26 cellular contexts compared by ENCODE assay signal in genomic region chr4:107359208-107359607, GRCh38.
"Had no signal": no experiment of that assay in that cellular context is flagged by ENCODE, and none has a peak within 500 bp of the region (broad histone marks: within the 10 kb centered on the region; RNA-seq: fewer than 3 reads in every experiment).

No MANE protein-coding gene starts in this region.

- H3K27ac ChIP-seq: neutrophil, pancreas, psoas muscle, skin epidermis, suprapubic skin, testis, tibial artery, transverse colon, upper lobe of right lung, uterus had no signal

- H3K36me3 ChIP-seq: neutrophil, pancreas, suprapubic skin, tibial artery, transverse colon, upper lobe of right lung, uterus had no signal

- ATAC-seq: naive thymus-derived CD8-positive, alpha-beta T cell; natural killer cell treated with Interleukin-12 subunit alpha and Interleukin-12 subunit beta and Interleukin-15 and Interleukin-18, amount 100 ng/mL, for 72 hours; pancreas; psoas muscle; right cardiac atrium; sciatic nerve; stimulated activated effector memory CD8-positive, alpha-beta T cell treated with anti-CD3 and anti-CD28 coated beads, Interleukin-12 subunit alpha, Interleukin-12 subunit beta, amount 100 ng/mL, for 72 hours; stimulated activated naive B cell treated with anti-CD40 and anti-IgM and Interleukin-4, amounts not matched to agents 10 μg/mL and 1 μg/mL and 100 μg/mL, for 72 hours; stimulated activated naive CD8-positive, alpha-beta T cell treated with anti-CD3 and anti-CD28 coated beads, Interleukin-15, amount 100 ng/mL, for 72 hours; upper lobe of right lung had no signal

- H3K27me3 ChIP-seq: neutrophil, pancreas, suprapubic skin, testis, tibial artery, transverse colon, upper lobe of right lung, uterus had no signal

- H3K4me3 ChIP-seq: pancreas, psoas muscle, skin epidermis, suprapubic skin, testis, tibial artery, transverse colon, upper lobe of right lung, uterus had no signal

- DNase-seq: naive B cell; naive thymus-derived CD8-positive, alpha-beta T cell; nephron progenitor cell; nucleus accumbens; pancreas; psoas muscle; right cardiac atrium; stimulated activated CD4-positive, alpha-beta T cell treated with anti-CD3 and anti-CD28 coated beads, Interleukin-15, amount 100 ng/mL, for 24 hours; stimulated activated CD4-positive, alpha-beta T cell treated with anti-CD3 and anti-CD28 coated beads, Interleukin-2, amount 100 ng/mL, for 24 hours; stimulated activated CD4-positive, alpha-beta T cell treated with anti-CD3 and anti-CD28 coated beads, Interleukin-2, amount 100 ng/mL, for 48 hours; stimulated activated CD4-positive, alpha-beta T cell treated with anti-CD3 and anti-CD28 coated beads, Interleukin-4, amount 100 ng/mL, for 24 hours; stimulated activated naive B cell treated with anti-CD40 and anti-IgM and Interleukin-4, amounts not matched to agents 10 μg/mL and 1 μg/mL and 100 μg/mL, for 72 hours; stimulated activated naive CD4-positive, alpha-beta T cell treated with Interleukin-2 at 50 U/mL for 16 hours; stimulated activated naive CD8-positive, alpha-beta T cell treated with anti-CD3 and anti-CD28 coated beads, Interleukin-15, amount 100 ng/mL, for 72 hours; substantia nigra; testis; tibial artery; transverse colon; upper lobe of right lung; uterus had no signal

- H3K4me1 ChIP-seq: pancreas, psoas muscle, suprapubic skin, testis, tibial artery, transverse colon, upper lobe of right lung, uterus had no signal

- H3K9me3 ChIP-seq: neutrophil, pancreas, psoas muscle, suprapubic skin, testis, tibial artery, transverse colon, upper lobe of right lung, uterus had no signal
